ENCODE assay signal across 25 cellular contexts in genomic region chr7:138307633-138308032, GRCh38.
DNase-seq lines count a peak whose midpoint lies in the region; ATAC-seq and TF ChIP-seq lines count a peak whose summit lies in the region.
"Had no signal": no experiment of that assay in that cellular context is flagged by ENCODE, and none has a peak within 500 bp of the region (broad histone marks: within the 10 kb centered on the region; RNA-seq: fewer than 3 reads in every experiment).

No MANE protein-coding gene starts in this region.

- H2BK5ac ChIP-seq in trophoblast cell (ENCODE audit: low read depth, low read length, poor library complexity), result no peak overlapping the region
- no peak overlapping the region for H2BK5ac ChIP-seq in mesenchymal stem cell (ENCODE audit: low read depth, low read length, poor library complexity, severe bottlenecking)
- H2BK5ac ChIP-seq in H9 (ENCODE audit: insufficient read length, low read length), result no peak overlapping the region

- no peak overlapping the region for H4K8ac ChIP-seq in trophoblast cell (ENCODE audit: low read depth, low read length)
- no peak overlapping the region for H4K8ac ChIP-seq in mesenchymal stem cell (ENCODE audit: low read length)
- no peak overlapping the region for H4K8ac ChIP-seq in H9 (replicated peaks; ENCODE audit: insufficient read length, low read depth, low read length)

- no peak overlapping the region for H2BK20ac ChIP-seq in H9 (ENCODE audit: low read depth, low read length, poor library complexity, severe bottlenecking)

- H3K4me1 Mint-ChIP-seq in activated T-cell treated with anti-CD3 and anti-CD28 coated beads, Interleukin-2, amount 50 U/mL, for 72 hours (ENCODE audit: low read depth), result no peaks in the 10 kb centered on the region
- no peaks in the 10 kb centered on the region for H3K4me1 Mint-ChIP-seq in activated T-cell treated with anti-CD3 and anti-CD28 coated beads, Interleukin-2, amount 50 U/mL, for 4 hours (ENCODE audit: low read depth)
- no peaks in the 10 kb centered on the region for H3K4me1 Mint-ChIP-seq in nephron
- H3K4me1 Mint-ChIP-seq in type B pancreatic cell (ENCODE audit: unreplicated experiment), result peaks cover 5% of the 10 kb centered on the region
- H3K4me1 Mint-ChIP-seq in H9, result peaks cover 10 to 12% of the 10 kb centered on the region in 2 experiments
- H3K4me1 Mint-ChIP-seq: B cell; CD8-positive, alpha-beta memory T cell had no signal

- DNase-seq in activated T-cell treated with anti-CD3 and anti-CD28 coated beads, Interleukin-2, amount 50 U/mL, for 72 hours, result no peak
- no peak for DNase-seq in activated T-cell treated with anti-CD3 and anti-CD28 coated beads, Interleukin-2, amount 50 U/mL, for 4 hours
- DNase-seq in trophoblast cell (peak in 1 of 2 donors; percentile 68), type B pancreatic cell (ENCODE audit: extremely low spot score, unreplicated experiment) (no peak), mesenchymal stem cell (no peak), H9 (no peak)
- DNase-seq: AML-193; CD4-positive, alpha-beta T cell; CD8-positive, alpha-beta memory T cell; COR-L47; DMS 273 treated with DMSO at 0.1 percent for 48 hours; DMS153; DMS53; DMS79; DND-41; EL; GDM1 had no signal

- no peaks in the 10 kb centered on the region for H3K9me3 Mint-ChIP-seq in activated T-cell treated with anti-CD3 and anti-CD28 coated beads, Interleukin-2, amount 50 U/mL, for 72 hours
- H3K9me3 Mint-ChIP-seq in activated T-cell treated with anti-CD3 and anti-CD28 coated beads, Interleukin-2, amount 50 U/mL, for 4 hours, result no peaks in the 10 kb centered on the region
- H3K9me3 Mint-ChIP-seq in nephron, result peaks cover 2% of the 10 kb centered on the region
- no peaks in the 10 kb centered on the region for H3K9me3 Mint-ChIP-seq in type B pancreatic cell
- H3K9me3 Mint-ChIP-seq in H9, result no peaks in the 10 kb centered on the region; a peak in 1 of 5 replicates
- H3K9me3 Mint-ChIP-seq: CD4-positive, alpha-beta T cell; CD8-positive, alpha-beta memory T cell had no signal

- H3K23ac ChIP-seq in trophoblast cell (ENCODE audit: low read length) (no peak overlapping the region), mesenchymal stem cell (ENCODE audit: low read length in 2 of 2) (no peak overlapping the region), H9 (ENCODE audit: insufficient read length, low read depth, low read length) (no peak overlapping the region)

- H3K27ac ChIP-seq in trophoblast cell (ENCODE audit: low read depth, low read length), result no peak overlapping the region
- H3K27ac ChIP-seq in mesenchymal stem cell (ENCODE audit: low read length, poor library complexity, severe bottlenecking), result no peak overlapping the region
- H3K27ac ChIP-seq in H9 (ENCODE audit: insufficient read length, low read depth, low read length), result no peak overlapping the region
- H3K27ac ChIP-seq: 22Rv1; A549; BLaER1 treated with 17β-estradiol and CSF1 and Interleukin-3, amounts not matched to agents 10 nM and 100 nM; C4-2B had no signal

- H4K5ac ChIP-seq in H9 (ENCODE audit: insufficient read length, low read depth, low read length), result no peak overlapping the region

- no peaks in the 10 kb centered on the region for H3K23me2 ChIP-seq in H9 (ENCODE audit: insufficient read length, low read depth, low read length, poor library complexity, severe bottlenecking)

- H2BK120ac ChIP-seq in trophoblast cell (ENCODE audit: insufficient read depth, low read length, poor library complexity), result peak overlapping the region; percentile 7
- no peak overlapping the region for H2BK120ac ChIP-seq in mesenchymal stem cell (ENCODE audit: low read depth, low read length)
- H2BK120ac ChIP-seq in H9 (ENCODE audit: low read depth, low read length, poor library complexity, severe bottlenecking), result no peak overlapping the region

- H3K79me1 ChIP-seq in trophoblast cell (ENCODE audit: low read length) (peaks cover 18% of the 10 kb centered on the region), mesenchymal stem cell (replicated peaks; ENCODE audit: low read length, poor library complexity, severe bottlenecking) (no peaks in the 10 kb centered on the region), H9 (ENCODE audit: insufficient read depth, low read depth, low read length, poor library complexity, severe bottlenecking) (no peaks in the 10 kb centered on the region)

- H2AFZ ChIP-seq in trophoblast cell (ENCODE audit: insufficient read depth, low read length, poor library complexity) (no peak overlapping the region), mesenchymal stem cell (ENCODE audit: low read depth, low read length) (no peak overlapping the region), H9 (ENCODE audit: low read length) (no peak overlapping the region)

- H2BK15ac ChIP-seq in mesenchymal stem cell (ENCODE audit: low read depth, poor library complexity, severe bottlenecking), result no peak overlapping the region
- H2BK15ac ChIP-seq in H9 (ENCODE audit: low read depth, low read length), result no peak overlapping the region

- no CpG with 5 or more reads among the region's 3 CpGs for WGBS in trophoblast cell (ENCODE audit: extremely low coverage, insufficient coverage, insufficient read length)
- 56% methylated on average over 2 of the region's 3 CpGs for WGBS in mesenchymal stem cell
- no CpG with 5 or more reads among the region's 3 CpGs for WGBS in H9 (ENCODE audit: extremely low coverage, insufficient read length, low lambda C conversion rate)

- H2BK12ac ChIP-seq in trophoblast cell (ENCODE audit: low read length), result no peak overlapping the region
- H2BK12ac ChIP-seq in mesenchymal stem cell (ENCODE audit: low read length in 2 of 2), result no peak overlapping the region
- no peak overlapping the region for H2BK12ac ChIP-seq in H9 (ENCODE audit: insufficient read length, low read depth, low read length)

- H3T11ph ChIP-seq in H9 (ENCODE audit: low read length), result no peak overlapping the region

- no peak for ATAC-seq in activated T-cell treated with anti-CD3 and anti-CD28 coated beads, Interleukin-2, amount 50 U/mL, for 72 hours (replicated peaks in 1 of 2)
- ATAC-seq in activated T-cell treated with anti-CD3 and anti-CD28 coated beads, Interleukin-2, amount 50 U/mL, for 4 hours, result no peak
- ATAC-seq in GM18858 (IDR thresholded peaks at IDR 0.05; ENCODE audit: unreplicated experiment), result no peak
- ATAC-seq: A549, GM12878 had no signal

- H4K20me1 ChIP-seq in H9 (ENCODE audit: control insufficient read depth, insufficient read depth, insufficient read length), result no peaks in the 10 kb centered on the region
- H4K20me1 ChIP-seq: BLaER1 treated with 17β-estradiol and CSF1 and Interleukin-3, amounts not matched to agents 10 nM and 100 nM had no signal

- no peak overlapping the region for H4K12ac ChIP-seq in trophoblast cell (ENCODE audit: low read depth, low read length)

- H3K56ac ChIP-seq in H9 (ENCODE audit: insufficient read length, low read depth, low read length), result no peak overlapping the region

- H3K4me2 ChIP-seq in trophoblast cell (ENCODE audit: low read length), result no peak overlapping the region
- H3K4me2 ChIP-seq in mesenchymal stem cell (ENCODE audit: low read length, poor library complexity, severe bottlenecking), result no peak overlapping the region
- H3K4me2 ChIP-seq in H9 (ENCODE audit: insufficient read depth, insufficient read length, low read length), result no peak overlapping the region
- H3K4me2 ChIP-seq: A549; BLaER1 treated with 17β-estradiol and CSF1 and Interleukin-3, amounts not matched to agents 10 nM and 100 nM had no signal

- H3K27me3 ChIP-seq in trophoblast cell (ENCODE audit: insufficient read depth, low read length) (no peaks in the 10 kb centered on the region), mesenchymal stem cell (ENCODE audit: control insufficient read depth in 1 of 2, insufficient read depth in 1 of 2, low read length in 2 of 2) (no peaks in the 10 kb centered on the region), H9 (ENCODE audit: insufficient read depth, low read length) (no peaks in the 10 kb centered on the region)
- H3K27me3 ChIP-seq: BLaER1 treated with 17β-estradiol and CSF1 and Interleukin-3, amounts not matched to agents 10 nM and 100 nM had no signal

- H3K36me3 Mint-ChIP-seq in activated T-cell treated with anti-CD3 and anti-CD28 coated beads, Interleukin-2, amount 50 U/mL, for 72 hours (ENCODE audit: insufficient read depth in 2 of 2), result no peaks in the 10 kb centered on the region
- H3K36me3 Mint-ChIP-seq in activated T-cell treated with anti-CD3 and anti-CD28 coated beads, Interleukin-2, amount 50 U/mL, for 4 hours (ENCODE audit: insufficient read depth), result no peaks in the 10 kb centered on the region
- H3K36me3 Mint-ChIP-seq in nephron (ENCODE audit: low read depth) (no peaks in the 10 kb centered on the region), type B pancreatic cell (peaks cover 4% of the 10 kb centered on the region), H9 (ENCODE audit: insufficient read depth in 1 of 3, low read depth in 3 of 3) (peaks cover 0 to 5% (median 2%) of the 10 kb centered on the region in 3 experiments; a peak in 5 of 7 replicates)
- H3K36me3 Mint-ChIP-seq: CD8-positive, alpha-beta memory T cell had no signal

- peaks cover 5 to 8% of the 10 kb centered on the region in 2 experiments for H3K4me1 ChIP-seq in trophoblast cell (ENCODE audit: control insufficient read depth in 1 of 2, insufficient read depth in 2 of 2, low read length in 2 of 2)
- H3K4me1 ChIP-seq in mesenchymal stem cell (ENCODE audit: control insufficient read depth, insufficient read depth, low read depth, low read length), result peaks cover 5% of the 10 kb centered on the region
- no peaks in the 10 kb centered on the region; the same call in 1 of the 2 replicates for H3K4me1 ChIP-seq in H9 (ENCODE audit: insufficient read depth, low read length)
- H3K4me1 ChIP-seq: A549 had no signal

- peaks cover 0 to 2% of the 10 kb centered on the region in 2 experiments for H3K36me3 ChIP-seq in trophoblast cell (ENCODE audit: control insufficient read depth in 1 of 2, insufficient read depth in 2 of 2, low read length in 2 of 2)
- H3K36me3 ChIP-seq in mesenchymal stem cell (ENCODE audit: control insufficient read depth in 1 of 2, insufficient read depth in 2 of 2, low read depth in 1 of 2, low read length in 2 of 2), result no peaks in the 10 kb centered on the region
- H3K36me3 ChIP-seq: BLaER1 treated with 17β-estradiol and CSF1 and Interleukin-3, amounts not matched to agents 10 nM and 100 nM had no signal

- H4K91ac ChIP-seq in trophoblast cell (ENCODE audit: low read depth, low read length), result peak overlapping the region; percentile 2
- H4K91ac ChIP-seq in mesenchymal stem cell (ENCODE audit: low read length), result no peak overlapping the region
- no peak overlapping the region for H4K91ac ChIP-seq in H9 (ENCODE audit: insufficient read length, low read depth, low read length)

- no peak overlapping the region for H3K4me3 Mint-ChIP-seq in activated T-cell treated with anti-CD3 and anti-CD28 coated beads, Interleukin-2, amount 50 U/mL, for 72 hours
- H3K4me3 Mint-ChIP-seq in activated T-cell treated with anti-CD3 and anti-CD28 coated beads, Interleukin-2, amount 50 U/mL, for 4 hours, result no peak overlapping the region
- H3K4me3 Mint-ChIP-seq in nephron (no peak overlapping the region), type B pancreatic cell (no peak overlapping the region), H9 (no peak overlapping the region)
- H3K4me3 Mint-ChIP-seq: B cell; CD4-positive, alpha-beta T cell; CD8-positive, alpha-beta memory T cell had no signal

- no peak for TF ChIP-seq CTCF in nephron (IDR thresholded peaks at IDR 0.05; ENCODE audit: unreplicated experiment in 3 of 3)
- TF ChIP-seq CTCF in type B pancreatic cell (conservative IDR thresholded peaks at IDR 0.05), result no peak
- no peak for TF ChIP-seq CTCF in H9 (conservative IDR thresholded peaks at IDR 0.05)

- peaks cover 2% of the 10 kb centered on the region for H3K9me3 ChIP-seq in trophoblast cell (ENCODE audit: insufficient read depth, low read depth, low read length)
- peaks cover 4% of the 10 kb centered on the region for H3K9me3 ChIP-seq in mesenchymal stem cell (ENCODE audit: control insufficient read depth, low read length)
- H3K9me3 ChIP-seq in H9 (ENCODE audit: control insufficient read depth, low read depth, low read length), result no peaks in the 10 kb centered on the region
- H3K9me3 ChIP-seq: A549 had no signal

- H2AK5ac ChIP-seq in trophoblast cell (ENCODE audit: low read length), result no peak overlapping the region
- no peak overlapping the region for H2AK5ac ChIP-seq in mesenchymal stem cell (ENCODE audit: low read length, severe bottlenecking)
- H2AK5ac ChIP-seq in H9 (ENCODE audit: insufficient read length, low read length), result no peak overlapping the region

- H3K27me3 Mint-ChIP-seq in activated T-cell treated with anti-CD3 and anti-CD28 coated beads, Interleukin-2, amount 50 U/mL, for 72 hours (ENCODE audit: low read depth), result no peaks in the 10 kb centered on the region
- no peaks in the 10 kb centered on the region for H3K27me3 Mint-ChIP-seq in activated T-cell treated with anti-CD3 and anti-CD28 coated beads, Interleukin-2, amount 50 U/mL, for 4 hours (ENCODE audit: low read depth)
- H3K27me3 Mint-ChIP-seq in nephron (ENCODE audit: low read depth) (no peaks in the 10 kb centered on the region), type B pancreatic cell (no peaks in the 10 kb centered on the region), H9 (ENCODE audit: low read depth) (no peaks in the 10 kb centered on the region)
- H3K27me3 Mint-ChIP-seq: B cell had no signal

- peaks cover 5% of the 10 kb centered on the region for H3K79me2 ChIP-seq in trophoblast cell (ENCODE audit: control insufficient read depth, insufficient read depth, low read length, poor library complexity)
- H3K79me2 ChIP-seq in H9 (ENCODE audit: insufficient read depth, low read length), result no peaks in the 10 kb centered on the region

- H3K9ac ChIP-seq in trophoblast cell (ENCODE audit: low read length), result no peak overlapping the region
- no peak overlapping the region for H3K9ac ChIP-seq in mesenchymal stem cell (ENCODE audit: low read length)
- H3K9ac ChIP-seq in H9 (ENCODE audit: extremely low read depth, insufficient read length, low read length), result no peak overlapping the region
- H3K9ac ChIP-seq: BLaER1 treated with 17β-estradiol and CSF1 and Interleukin-3, amounts not matched to agents 10 nM and 100 nM had no signal

- H3K4me3 ChIP-seq in trophoblast cell (ENCODE audit: low read depth, low read length), result no peak overlapping the region
- H3K4me3 ChIP-seq in mesenchymal stem cell (ENCODE audit: insufficient read depth in 1 of 2, low read depth in 1 of 2, low read length in 2 of 2), result no peak overlapping the region
- H3K4me3 ChIP-seq: A549; BLaER1 treated with 17β-estradiol and CSF1 and Interleukin-3, amounts not matched to agents 10 nM and 100 nM; GM12878 had no signal

- peak overlapping the region; percentile 4 for H3K4ac ChIP-seq in trophoblast cell (ENCODE audit: low read depth, low read length)
- no peak overlapping the region for H3K4ac ChIP-seq in mesenchymal stem cell (ENCODE audit: low read depth in 1 of 2, low read length in 2 of 2)
- H3K4ac ChIP-seq in H9 (ENCODE audit: low read depth, low read length), result no peak overlapping the region

- no peak overlapping the region for H3K18ac ChIP-seq in trophoblast cell (ENCODE audit: low read length)
- no peak overlapping the region for H3K18ac ChIP-seq in mesenchymal stem cell (ENCODE audit: low read depth in 1 of 2, low read length in 2 of 2)
- no peak overlapping the region for H3K18ac ChIP-seq in H9 (ENCODE audit: insufficient read length, low read depth, low read length)

- H3K14ac ChIP-seq in trophoblast cell (ENCODE audit: low read length) (no peak overlapping the region), mesenchymal stem cell (ENCODE audit: low read length in 2 of 2) (no peak overlapping the region), H9 (ENCODE audit: insufficient read depth, low read length) (no peak overlapping the region)

- H3K27ac Mint-ChIP-seq in activated T-cell treated with anti-CD3 and anti-CD28 coated beads, Interleukin-2, amount 50 U/mL, for 72 hours, result peak overlapping the region; percentile 55
- H3K27ac Mint-ChIP-seq in nephron, result peak overlapping the region; percentile 32 to 77 (median 67)
- peak overlapping the region; percentile 32 for H3K27ac Mint-ChIP-seq in type B pancreatic cell
- H3K27ac Mint-ChIP-seq in H9, result no peak overlapping the region; a peak in 1 of 7 replicates
- H3K27ac Mint-ChIP-seq: B cell; CD4-positive, alpha-beta T cell; CD8-positive, alpha-beta memory T cell had no signal

Comparison
In these comparisons a context has a peak if more than half of its experiments do, and no peak if none do; other contexts are left out.
1. H3K27ac Mint-ChIP-seq: peak in activated T-cell treated with anti-CD3 and anti-CD28 coated beads, Interleukin-2, amount 50 U/mL, for 72 hours (single experiment), nephron (3 of 3) and type B pancreatic cell (single experiment); none in H9 (0 of 3).